ENCODE assay signal across 8 cellular contexts in the genomic region with DNA sequence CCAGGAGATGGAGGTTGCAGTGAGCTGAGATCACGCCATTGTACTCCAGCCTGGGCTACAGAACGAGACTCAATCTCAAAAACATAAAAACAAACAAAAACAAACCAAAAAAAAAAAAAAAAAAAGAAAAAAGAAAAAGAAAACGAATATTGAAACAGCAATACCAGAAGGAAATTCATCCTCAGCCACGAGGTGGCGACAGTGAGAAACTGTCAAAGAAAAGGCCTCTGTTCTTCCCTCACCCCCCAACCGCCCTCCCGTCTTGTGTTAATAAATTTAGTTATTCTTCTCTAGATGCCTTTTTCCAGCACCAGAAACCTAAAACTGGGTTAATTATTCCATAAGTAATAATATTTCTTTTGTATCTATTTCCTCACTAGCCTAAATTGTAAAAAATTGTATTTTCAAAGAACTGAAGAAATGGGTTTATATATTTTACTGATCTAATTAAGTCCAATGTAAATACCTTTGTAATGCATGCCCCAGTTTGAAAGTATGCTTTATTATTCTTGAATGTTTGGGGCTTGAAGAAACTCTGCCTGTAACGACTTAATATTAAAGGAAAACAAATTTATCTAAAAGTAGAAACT. TPM values are rescaled to one million over a fixed set of nuclear protein-coding genes. Genes with fewer than 3 reads are reported as not detected.
A peak's percentile ranks its signal among the peaks of the same experiment; 100 is the strongest.
DNase-seq lines count a peak whose midpoint lies in the region; TF ChIP-seq lines count a peak whose summit lies in the region.

No MANE protein-coding gene starts in this region.

- no peaks in the 10 kb centered on the region for H3K4me1 ChIP-seq in endodermal cell (ENCODE audit: control insufficient read depth, insufficient read depth, low read length)

- no peaks in the 10 kb centered on the region for H3K36me3 Mint-ChIP-seq in activated CD4-positive, alpha-beta T cell treated with anti-CD3 and anti-CD28 coated beads, Interleukin-2, amount 10 ng/mL, durations not matched to agents 7 days and 5 days (ENCODE audit: low read depth)
- H3K36me3 Mint-ChIP-seq in endodermal cell (ENCODE audit: low read depth): no peaks in the 10 kb centered on the region

- no peak overlapping the region for H3K27ac ChIP-seq in endodermal cell (ENCODE audit: low read depth, low read length)

- POLR2A ChIA-PET in activated CD4-positive, alpha-beta T cell treated with anti-CD3 and anti-CD28 coated beads, Interleukin-2, amount 10 ng/mL, durations not matched to agents 7 days and 5 days (lab: Charles Lee): no interaction called here

- no peak overlapping the region for H3K4me3 Mint-ChIP-seq in activated CD4-positive, alpha-beta T cell treated with anti-CD3 and anti-CD28 coated beads, Interleukin-2, amount 10 ng/mL, durations not matched to agents 7 days and 5 days
- no peak overlapping the region for H3K4me3 Mint-ChIP-seq in endodermal cell

- no peaks in the 10 kb centered on the region for H3K36me3 ChIP-seq in endodermal cell (ENCODE audit: control insufficient read depth, insufficient read depth, low read length)

- no peak overlapping the region for H3K9ac ChIP-seq in endodermal cell (ENCODE audit: extremely low read depth, low read length, poor library complexity, severe bottlenecking)

- H3K9me3 ChIP-seq in endodermal cell (ENCODE audit: control insufficient read depth, low read length): peaks cover 4% of the 10 kb centered on the region

- CTCF ChIA-PET in activated CD4-positive, alpha-beta T cell treated with anti-CD3 and anti-CD28 coated beads, Interleukin-2, amount 10 ng/mL, durations not matched to agents 7 days and 5 days (lab: Charles Lee): interaction anchor here (0.7 kb wide), 1 partner anchor 146 kb away, joined by 4 read pairs; no protein-coding TSS in a partner anchor

- DNase-seq in NK-92 treated with Interleukin-12 subunit alpha and Interleukin-12 subunit beta, amount 100 ng/mL, for 24 hours (lab: John Stamatoyannopoulos, UW): peak; percentile 44
- DNase-seq in NK-92 (lab: John Stamatoyannopoulos, UW; ENCODE audit: unreplicated experiment) (no peak), HPDE6-E6E7 (ENCODE audit: extremely low spot score) (peak; percentile 54), endodermal cell (peak; percentile 85), retinal pigment epithelial cell (ENCODE audit: low read depth) (no peak), mesenteric fat pad (ENCODE audit: low spot score) (no peak), A172 (ENCODE audit: low spot score) (no peak)
- peak; percentile 54 for DNase-seq in activated CD4-positive, alpha-beta T cell treated with anti-CD3 and anti-CD28 coated beads, Interleukin-2, amount 10 ng/mL, durations not matched to agents 7 days and 5 days

- peaks cover 5% of the 10 kb centered on the region for H3K9me3 Mint-ChIP-seq in activated CD4-positive, alpha-beta T cell treated with anti-CD3 and anti-CD28 coated beads, Interleukin-2, amount 10 ng/mL, durations not matched to agents 7 days and 5 days
- H3K9me3 Mint-ChIP-seq in endodermal cell: peaks cover 21% of the 10 kb centered on the region

- H3K4me1 Mint-ChIP-seq in activated CD4-positive, alpha-beta T cell treated with anti-CD3 and anti-CD28 coated beads, Interleukin-2, amount 10 ng/mL, durations not matched to agents 7 days and 5 days: no peaks in the 10 kb centered on the region
- H3K4me1 Mint-ChIP-seq in endodermal cell: no peaks in the 10 kb centered on the region

- TF ChIP-seq CTCF in endodermal cell (conservative IDR thresholded peaks at IDR 0.05) (peak; percentile 86), retinal pigment epithelial cell (conservative IDR thresholded peaks at IDR 0.05; ENCODE audit: low read depth, low read length) (peak; percentile 64)

- H3K27me3 Mint-ChIP-seq in activated CD4-positive, alpha-beta T cell treated with anti-CD3 and anti-CD28 coated beads, Interleukin-2, amount 10 ng/mL, durations not matched to agents 7 days and 5 days: peaks cover 5% of the 10 kb centered on the region
- peaks cover 5% of the 10 kb centered on the region for H3K27me3 Mint-ChIP-seq in endodermal cell (ENCODE audit: insufficient read depth)

- 52% methylated on average over 7 of the region's 8 CpGs; no CpG with 5 or more reads in 1 of the 2 experiments for WGBS in endodermal cell (ENCODE audit: insufficient coverage in 1 of 2, insufficient read length in 1 of 2), 2 experiments

- H3K4me3 ChIP-seq in endodermal cell (ENCODE audit: low read length) (no peak overlapping the region), retinal pigment epithelial cell (ENCODE audit: low read length) (no peak overlapping the region)

- H3K27me3 ChIP-seq in endodermal cell (ENCODE audit: control insufficient read depth, insufficient read depth, low read length, poor library complexity, severe bottlenecking): no peaks in the 10 kb centered on the region

- no peak overlapping the region for H3K27ac Mint-ChIP-seq in activated CD4-positive, alpha-beta T cell treated with anti-CD3 and anti-CD28 coated beads, Interleukin-2, amount 10 ng/mL, durations not matched to agents 7 days and 5 days
- no peak overlapping the region for H3K27ac Mint-ChIP-seq in endodermal cell

RNA-seq across cellular contexts. Expression of a gene that starts 38.6 kb away (rescaled TPM):
- total RNA-seq in activated CD4-positive, alpha-beta T cell treated with anti-CD3 and anti-CD28 coated beads, Interleukin-2, amount 10 ng/mL, durations not matched to agents 7 days and 5 days: 10 to 100 TPM in 1 of 2 experiments, 1 to 10 TPM in 1; 9.5 to 10.8 TPM
- total RNA-seq in endodermal cell: 10 to 100 TPM in 1 of 2 donors, 1 to 10 TPM in 1; 7.5 to 10.8 TPM
- 10.3 TPM for polyA plus RNA-seq in endodermal cell (2013, experiment 1 of 2)
- 10.4 TPM for polyA plus RNA-seq in endodermal cell (2013, experiment 2 of 2)
- total RNA-seq in mesenteric fat pad: 12.3 TPM
- total RNA-seq in A172 (2014; rRNA removed; shearing (Covaris generic)): 21.1 and 21.7 TPM in 2 replicates

RNA-seq across cellular contexts. Expression of a gene that starts 41.4 kb away (rescaled TPM):
- 1 to 10 TPM; 9.1 to 9.9 TPM for total RNA-seq in activated CD4-positive, alpha-beta T cell treated with anti-CD3 and anti-CD28 coated beads, Interleukin-2, amount 10 ng/mL, durations not matched to agents 7 days and 5 days
- total RNA-seq in endodermal cell (10 to 100 TPM in 1 of 2 donors, 1 to 10 TPM in 1; 8.0 to 10.2 TPM), mesenteric fat pad (8.5 TPM)
- 11.2 TPM for polyA plus RNA-seq in endodermal cell (2013, experiment 1 of 2)
- 10.8 TPM for polyA plus RNA-seq in endodermal cell (2013, experiment 2 of 2)
- total RNA-seq in A172 (2014; rRNA removed; shearing (Covaris generic)): 13.8 TPM in 2 replicates

Comparison
In these comparisons a context has a peak if more than half of its experiments do, and no peak if none do; other contexts are left out.
1. DNase-seq: peak in NK-92 treated with Interleukin-12 subunit alpha and Interleukin-12 subunit beta, amount 100 ng/mL, for 24 hours (single experiment), HPDE6-E6E7 (single experiment), activated CD4-positive, alpha-beta T cell treated with anti-CD3 and anti-CD28 coated beads, Interleukin-2, amount 10 ng/mL, durations not matched to agents 7 days and 5 days (single experiment) and endodermal cell (single experiment); none in NK-92 (single experiment), retinal pigment epithelial cell (single experiment), mesenteric fat pad (single experiment) and A172 (single experiment).